ENCODE assay signal across 17 cellular contexts in genomic region chr2:47190188-47190818, GRCh38. TPM values are rescaled to one million over a fixed set of nuclear protein-coding genes. Genes with fewer than 3 reads are reported as not detected.
DNase-seq lines count a peak whose midpoint lies in the region; ATAC-seq and TF ChIP-seq lines count a peak whose summit lies in the region.
"Had no signal": no experiment of that assay in that cellular context is flagged by ENCODE, and none has a peak within 500 bp of the region (broad histone marks: within the 10 kb centered on the region; RNA-seq: fewer than 3 reads in every experiment).

No MANE protein-coding gene starts in this region.

- POLR2A ChIA-PET in Caco-2 (lab: Charles Lee): interaction anchor here (0.6 kb wide), 1 partner anchor 37 kb away, joined by 9 read pairs; no protein-coding TSS in a partner anchor

- TF ChIP-seq CTCF in Caco-2 (IDR thresholded peaks at IDR 0.05; ENCODE audit: insufficient read depth in 1 of 2, low read depth in 1 of 2, low read length in 1 of 2, severe bottlenecking in 1 of 2, unreplicated experiment in 1 of 2): no peak
- no peak for TF ChIP-seq CTCF in epithelial cell of esophagus (IDR thresholded peaks at IDR 0.05; ENCODE audit: insufficient read depth, low read depth, low read length, missing control alignments)

- H3K9me3 Mint-ChIP-seq in Caco-2 (ENCODE audit: unreplicated experiment): no peaks in the 10 kb centered on the region
- H3K9me3 Mint-ChIP-seq: CD4-positive, CD25-positive, alpha-beta regulatory T cell had no signal

- no peak overlapping the region for H3K23ac ChIP-seq in neuronal stem cell (ENCODE audit: low read depth, low read length, poor library complexity)

- H3K4ac ChIP-seq in neuronal stem cell (ENCODE audit: low read length): no peak overlapping the region

- H3K36me3 Mint-ChIP-seq in Caco-2 (ENCODE audit: insufficient read depth, unreplicated experiment): no peaks in the 10 kb centered on the region
- H3K36me3 Mint-ChIP-seq: activated naive CD8-positive, alpha-beta T cell; CD4-positive, CD25-positive, alpha-beta regulatory T cell had no signal

- H3K4me1 ChIP-seq in Caco-2 (peaks cover 42% of the 10 kb centered on the region), neuronal stem cell (ENCODE audit: control insufficient read depth in 2 of 2, insufficient read depth in 1 of 2, low read depth in 1 of 2, low read length in 2 of 2) (peaks cover 29 to 67% of the 10 kb centered on the region in 2 donors)
- H3K4me1 ChIP-seq: pancreas had no signal

- DNase-seq in Caco-2 (peak in 1 of 2 experiments; percentile 44), NCI-H69 (lab: John Stamatoyannopoulos, UW) (peak; percentile 19), epithelial cell of esophagus (ENCODE audit: low read depth) (peak; percentile 74), neuronal stem cell (ENCODE audit: low spot score) (no peak), midbrain (lab: John Stamatoyannopoulos, UW) (no peak), NCI-H524 (lab: John Stamatoyannopoulos, UW) (no peak), HuH-7 (ENCODE audit: low spot score) (no peak)
- DNase-seq: CD4-positive, CD25-positive, alpha-beta regulatory T cell; islet precursor cell; KBM-7; NCI-H2171; pancreas; SW 1271 had no signal

- H2BK5ac ChIP-seq in neuronal stem cell (ENCODE audit: low read length): no peak overlapping the region

- intact Hi-C loops in Caco-2 (cut with micrococcal nuclease; ENCODE audit: unreplicated experiment): no loop called here

- no peaks in the 10 kb centered on the region for H3K27me3 Mint-ChIP-seq in Caco-2 (ENCODE audit: insufficient read depth, unreplicated experiment)

- no peaks in the 10 kb centered on the region for H3K9me3 ChIP-seq in Caco-2
- H3K9me3 ChIP-seq in neuronal stem cell (replicated peaks in 1 of 2; ENCODE audit: control insufficient read depth in 2 of 2, insufficient read depth in 1 of 2, low read depth in 1 of 2, low read length in 2 of 2): no peaks in the 10 kb centered on the region
- H3K9me3 ChIP-seq: pancreas had no signal

- no peak overlapping the region for H2BK15ac ChIP-seq in neuronal stem cell (ENCODE audit: low read length)

- peaks cover 54% of the 10 kb centered on the region for H3K4me1 Mint-ChIP-seq in Caco-2 (ENCODE audit: low read depth, unreplicated experiment)
- H3K4me1 Mint-ChIP-seq: CD4-positive, CD25-positive, alpha-beta regulatory T cell had no signal

- H3K4me2 ChIP-seq in neuronal stem cell (ENCODE audit: insufficient read depth, low read length, poor library complexity, severe bottlenecking): no peak overlapping the region

- no peak overlapping the region for H3K18ac ChIP-seq in neuronal stem cell (ENCODE audit: low read length)

- no peak overlapping the region for H3K27ac ChIP-seq in neuronal stem cell (replicated peaks; ENCODE audit: low read length)

- peak overlapping the region; percentile 22 for H3K4me3 Mint-ChIP-seq in Caco-2 (ENCODE audit: unreplicated experiment)
- H3K4me3 Mint-ChIP-seq: activated naive CD8-positive, alpha-beta T cell; CD4-positive, CD25-positive, alpha-beta regulatory T cell had no signal

- no CpG with 5 or more reads among the region's 1 CpG for WGBS in neuronal stem cell (ENCODE audit: extremely low coverage in 2 of 2, insufficient read length in 2 of 2, insufficient replicate concordance in 1 of 2), 2 donors

- H2BK120ac ChIP-seq in neuronal stem cell (ENCODE audit: low read depth, low read length): no peak overlapping the region

- no peak overlapping the region for H4K91ac ChIP-seq in neuronal stem cell (ENCODE audit: low read depth, low read length, poor library complexity)

- no peaks in the 10 kb centered on the region for H3K79me1 ChIP-seq in neuronal stem cell (ENCODE audit: low read depth, low read length)

- no peak overlapping the region for H4K8ac ChIP-seq in neuronal stem cell (ENCODE audit: low read depth, low read length)

- H3K27me3 ChIP-seq in Caco-2 (replicated peaks; ENCODE audit: control insufficient read depth, insufficient read depth, low read length) (no peaks in the 10 kb centered on the region), neuronal stem cell (ENCODE audit: control insufficient read depth in 3 of 3, insufficient read depth in 3 of 3, low read depth in 1 of 3, low read length in 3 of 3) (no peaks in the 10 kb centered on the region)
- H3K27me3 ChIP-seq: pancreas had no signal

- H2AFZ ChIP-seq in neuronal stem cell (ENCODE audit: low read length): peak overlapping the region; percentile 5

- no peaks in the 10 kb centered on the region for H3K36me3 ChIP-seq in Caco-2 (ENCODE audit: control insufficient read depth, insufficient read depth, low read length)
- no peaks in the 10 kb centered on the region for H3K36me3 ChIP-seq in neuronal stem cell (replicated peaks in 1 of 2; ENCODE audit: control insufficient read depth in 2 of 2, insufficient read depth in 2 of 2, low read length in 2 of 2)
- H3K36me3 ChIP-seq: pancreas had no signal

- peak overlapping the region; percentile 18 for H3K27ac Mint-ChIP-seq in Caco-2 (ENCODE audit: unreplicated experiment)
- H3K27ac Mint-ChIP-seq: activated naive CD8-positive, alpha-beta T cell; CD4-positive, CD25-positive, alpha-beta regulatory T cell had no signal

- H2AK5ac ChIP-seq in neuronal stem cell (ENCODE audit: low read depth, low read length): no peak overlapping the region

- H3K4me3 ChIP-seq in Caco-2 (ENCODE audit: low read depth, low read length): no peak overlapping the region
- no peak overlapping the region for H3K4me3 ChIP-seq in epithelial cell of esophagus (ENCODE audit: low read length)
- no peak overlapping the region for H3K4me3 ChIP-seq in neuronal stem cell (ENCODE audit: low read length in 2 of 2)
- H3K4me3 ChIP-seq: pancreas had no signal

- no peak for ATAC-seq in HG03097 (IDR thresholded peaks at IDR 0.05; ENCODE audit: low FRiP score, unreplicated experiment)

- BruUV-seq in Caco-2 (replicated peaks; lab: Mats Ljungman, UMichigan): no TSS peak

- no peak overlapping the region for H3K14ac ChIP-seq in neuronal stem cell (ENCODE audit: low read length)

- no peak overlapping the region for H2BK12ac ChIP-seq in neuronal stem cell (ENCODE audit: low read length)

- CTCF ChIA-PET in Caco-2 (lab: Charles Lee): no interaction called here

- no peak overlapping the region for H3K9ac ChIP-seq in neuronal stem cell (ENCODE audit: low read depth, low read length, poor library complexity)

RNA-seq across cellular contexts. Expression of gene CALM2, which starts 14.0 kb away (rescaled TPM):
- 806 and 843 TPM in 2 replicates for total RNA-seq in Caco-2 (2022)
- polyA plus RNA-seq in neuronal stem cell (2013, experiment 1 of 2): 755 TPM
- polyA plus RNA-seq in neuronal stem cell (2013, experiment 2 of 2): 761 TPM

RNA-seq across cellular contexts. Expression of gene STPG4, which starts 35.2 kb away (rescaled TPM):
- total RNA-seq in Caco-2 (2022): 0.46 and 0.79 TPM in 2 replicates
- polyA plus RNA-seq in neuronal stem cell (2013, experiment 1 of 2): not detected
- polyA plus RNA-seq in neuronal stem cell (2013, experiment 2 of 2): 0.03 TPM
- total RNA-seq: epithelial cell of proximal tubule, pancreas, ureter had no signal
- polyA plus RNA-seq: CD4-positive, CD25-positive, alpha-beta regulatory T cell; pancreas had no signal

Comparison
In these comparisons a context has a peak if more than half of its experiments do, and no peak if none do; other contexts are left out.
1. DNase-seq: peak in NCI-H69 (single experiment) and epithelial cell of esophagus (single experiment); none in neuronal stem cell (single experiment), midbrain (single experiment), NCI-H524 (0 of 2) and HuH-7 (single experiment).